In the genomic region with DNA sequence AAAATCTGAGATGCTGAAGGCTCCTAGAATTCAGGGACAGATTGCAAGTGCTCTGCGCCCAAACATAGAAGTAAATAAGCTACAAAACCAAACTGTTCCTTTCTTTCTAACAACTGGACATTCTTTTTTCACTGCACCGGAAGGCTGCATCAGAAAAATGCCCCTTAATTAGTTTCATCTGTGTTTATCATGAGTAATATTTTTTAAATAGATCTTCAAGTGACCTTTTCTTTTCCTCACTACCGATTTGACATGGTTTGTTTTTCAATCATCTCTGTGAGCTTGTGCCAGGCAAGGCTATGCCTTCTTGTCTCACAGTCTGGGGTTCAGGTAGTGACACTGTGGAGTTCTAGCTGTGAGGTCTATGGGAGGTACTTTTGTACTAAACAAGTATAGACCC, we compare ENCODE assay signal across 19 cellular contexts. TPM values are rescaled to one million over a fixed set of nuclear protein-coding genes. Genes with fewer than 3 reads are reported as not detected.
A peak's percentile ranks its signal among the peaks of the same experiment; 100 is the strongest.
DNase-seq lines count a peak whose midpoint lies in the region; ATAC-seq, FAIRE-seq and TF ChIP-seq lines count a peak whose summit lies in the region.
"Had no signal": no experiment of that assay in that cellular context is flagged by ENCODE, and none has a peak within 500 bp of the region (broad histone marks: within the 10 kb centered on the region; RNA-seq: fewer than 3 reads in every experiment).

No MANE protein-coding gene starts in this region.

- H3K4me1 ChIP-seq in K562 (replicated peaks in 1 of 2; ENCODE audit: control insufficient read depth in 2 of 2, insufficient read depth in 2 of 2, low read length in 2 of 2) (no peaks in the 10 kb centered on the region), testis (no peaks in the 10 kb centered on the region)

- H3K27me3 Mint-ChIP-seq in stimulated activated memory B cell treated with anti-CD40 and anti-IgM and Interleukin-4, amounts not matched to agents 10 μg/mL and 1 μg/mL and 100 μg/mL, for 72 hours: no peaks in the 10 kb centered on the region

- no peak overlapping the region for H3K4me2 ChIP-seq in K562 (ENCODE audit: insufficient read depth, low read length)
- H3K4me2 ChIP-seq: GM23338, KMS-11 had no signal

- no TSS peak for BruUV-seq in K562 (replicated peaks; lab: Mats Ljungman, UMichigan)

- ATAC-seq in K562: no peak
- no peak for ATAC-seq in GM21381 (IDR thresholded peaks at IDR 0.05; ENCODE audit: unreplicated experiment)
- ATAC-seq in stimulated activated memory B cell treated with anti-CD40 and anti-IgM and Interleukin-4, amounts not matched to agents 10 μg/mL and 1 μg/mL and 100 μg/mL, for 72 hours: no peak
- ATAC-seq: GM23338, HCT116 had no signal

- no peaks in the 10 kb centered on the region for H3K27me3 ChIP-seq in K562 (ENCODE audit: control insufficient read depth in 2 of 2, insufficient read depth in 2 of 2, low read length in 2 of 2)
- no peaks in the 10 kb centered on the region for H3K27me3 ChIP-seq in testis

- H3K27ac ChIP-seq in K562 (ENCODE audit: extremely low read depth, low read depth, low read length) (no peak overlapping the region), testis (no peak overlapping the region)
- H3K27ac ChIP-seq: 22Rv1, C4-2B, KMS-11 had no signal

- H3K9ac ChIP-seq in K562 (ENCODE audit: insufficient read depth in 1 of 2, low read depth in 2 of 2, low read length in 2 of 2): no peak overlapping the region
- H3K9ac ChIP-seq: KMS-11 had no signal

- H3K4me1 Mint-ChIP-seq in stimulated activated memory B cell treated with anti-CD40 and anti-IgM and Interleukin-4, amounts not matched to agents 10 μg/mL and 1 μg/mL and 100 μg/mL, for 72 hours: no peaks in the 10 kb centered on the region
- H3K4me1 Mint-ChIP-seq: GM23338 had no signal

- H3K36me3 Mint-ChIP-seq in stimulated activated memory B cell treated with anti-CD40 and anti-IgM and Interleukin-4, amounts not matched to agents 10 μg/mL and 1 μg/mL and 100 μg/mL, for 72 hours: no peaks in the 10 kb centered on the region

- FAIRE-seq in K562 (lab: Jason Lieb, UNC): no peak

- H2AFZ ChIP-seq in K562 (ENCODE audit: low read depth, low read length): peak overlapping the region; percentile 87; the same call in 1 of the 2 replicates
- H2AFZ ChIP-seq: GM23338 had no signal

- TF ChIP-seq EP300 in K562 (IDR thresholded peaks at IDR 0.05; ENCODE audit: low read length): no peak

- POLR2A ChIA-PET in K562 (lab: Yijun Ruan, JAX): no interaction called here

- in situ Hi-C loops in K562 (cut with MboI): no loop called here

- TF ChIP-seq RAD21 in K562 (CRISPR knock-in tag; conservative IDR thresholded peaks at IDR 0.05 in 1 of 2, IDR thresholded peaks at IDR 0.05 in 1 of 2): no peak

- no peak overlapping the region for H3K4me3 ChIP-seq in K562
- no peak overlapping the region for H3K4me3 ChIP-seq in testis
- H3K4me3 ChIP-seq: GM23338 had no signal

- no peaks in the 10 kb centered on the region for H3K79me2 ChIP-seq in K562 (ENCODE audit: control insufficient read depth, insufficient read depth, low read length)

- peak; percentile 44 for DNase-seq in AG08395 (ENCODE audit: low spot score)
- DNase-seq in GM03348 (ENCODE audit: low spot score): peak; percentile 26
- no peak for DNase-seq in K562 (ENCODE audit: extremely low read depth in 1 of 4, low spot score in 3 of 4)
- DNase-seq in foreskin melanocyte: peak; percentile 61
- DNase-seq in testis: no peak
- DNase-seq in SIG-M5 treated with dmso at 0.1 percent for 504 hours (lab: John Stamatoyannopoulos, UW; ENCODE audit: unreplicated experiment): no peak
- DNase-seq: DMS153, NCI-H1092, NCI-H2081 treated with DMSO at 0.1 percent for 48 hours, NCI-H510A treated with DMSO at 0.1 percent for 48 hours, NCI-H82 had no signal

- H3K4me3 Mint-ChIP-seq in stimulated activated memory B cell treated with anti-CD40 and anti-IgM and Interleukin-4, amounts not matched to agents 10 μg/mL and 1 μg/mL and 100 μg/mL, for 72 hours: no peak overlapping the region
- H3K4me3 Mint-ChIP-seq: GM23338 had no signal

- CTCF ChIA-PET in K562 (lab: Yijun Ruan, JAX; ENCODE audit: low intra/inter-chr PET ratio): no interaction called here

- TF ChIP-seq CTCF in K562 (IDR thresholded peaks at IDR 0.05 in 2 of 3, conservative IDR thresholded peaks at IDR 0.05 in 1 of 3; ENCODE audit: insufficient read depth in 2 of 3, low read depth in 1 of 3, low read length in 3 of 3): no peak
- no peak for TF ChIP-seq CTCF in testis (IDR thresholded peaks at IDR 0.05)

- peaks cover 2% of the 10 kb centered on the region for H3K9me3 Mint-ChIP-seq in stimulated activated memory B cell treated with anti-CD40 and anti-IgM and Interleukin-4, amounts not matched to agents 10 μg/mL and 1 μg/mL and 100 μg/mL, for 72 hours

- WGBS in K562 (ENCODE audit: insufficient coverage, low coverage, missing lambda C conversion rate): 30% methylated on average over 3 of the region's 3 CpGs
- WGBS in testis, 2 donors: 22 to 41% methylated on average over 3 of the region's 3 CpGs

- H3K27ac Mint-ChIP-seq in stimulated activated memory B cell treated with anti-CD40 and anti-IgM and Interleukin-4, amounts not matched to agents 10 μg/mL and 1 μg/mL and 100 μg/mL, for 72 hours: no peak overlapping the region
- H3K27ac Mint-ChIP-seq: GM23338 had no signal

- TF ChIP-seq POLR2A in K562 (conservative IDR thresholded peaks at IDR 0.05): no peak
- no peak for TF ChIP-seq POLR2A in testis (IDR thresholded peaks at IDR 0.05)

- no peaks in the 10 kb centered on the region for H3K9me3 ChIP-seq in K562 (replicated peaks; ENCODE audit: control insufficient read depth, insufficient read depth, low read depth, low read length)
- H3K9me3 ChIP-seq in testis: no peaks in the 10 kb centered on the region

- no peaks in the 10 kb centered on the region for H4K20me1 ChIP-seq in K562 (replicated peaks; ENCODE audit: control insufficient read depth, insufficient read depth, low read length)

- H3K9me1 ChIP-seq in K562 (ENCODE audit: control insufficient read depth, insufficient read depth, low read length): no peaks in the 10 kb centered on the region

- H3K36me3 ChIP-seq in K562 (ENCODE audit: control insufficient read depth, insufficient read depth, low read length) (no peaks in the 10 kb centered on the region), testis (ENCODE audit: low read depth, missing control alignments) (no peaks in the 10 kb centered on the region)

- intact Hi-C loops in K562 (cut with micrococcal nuclease) (no loop called here), testis (cut with DNase I; ENCODE audit: low total_unique reads) (no loop called here)

TF ChIP-seq in K562, 482 proteins besides CTCF, POLR2A, EP300 and RAD21 (continues in another document):
- TF ChIP-seq, protein P1, sequence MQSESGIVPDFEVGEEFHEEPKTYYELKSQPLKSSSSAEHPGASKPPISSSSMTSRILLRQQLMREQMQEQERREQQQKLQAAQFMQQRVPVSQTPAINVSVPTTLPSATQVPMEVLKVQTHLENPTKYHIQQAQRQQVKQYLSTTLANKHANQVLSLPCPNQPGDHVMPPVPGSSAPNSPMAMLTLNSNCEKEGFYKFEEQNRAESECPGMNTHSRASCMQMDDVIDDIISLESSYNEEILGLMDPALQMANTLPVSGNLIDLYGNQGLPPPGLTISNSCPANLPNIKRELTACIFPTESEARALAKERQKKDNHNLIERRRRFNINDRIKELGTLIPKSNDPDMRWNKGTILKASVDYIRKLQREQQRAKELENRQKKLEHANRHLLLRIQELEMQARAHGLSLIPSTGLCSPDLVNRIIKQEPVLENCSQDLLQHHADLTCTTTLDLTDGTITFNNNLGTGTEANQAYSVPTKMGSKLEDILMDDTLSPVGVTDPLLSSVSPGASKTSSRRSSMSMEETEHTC (IDR thresholded peaks at IDR 0.05): no peak
- TF ChIP-seq STAT5A (IDR thresholded peaks at IDR 0.05; ENCODE audit: borderline replicate concordance, low read length) (no peak), HMG20A (CRISPR knock-in tag; conservative IDR thresholded peaks at IDR 0.05) (no peak), FUS (optimal IDR thresholded peaks at IDR 0.05; ENCODE audit: low read depth, low read length) (no peak)
- TF ChIP-seq, protein P2, sequence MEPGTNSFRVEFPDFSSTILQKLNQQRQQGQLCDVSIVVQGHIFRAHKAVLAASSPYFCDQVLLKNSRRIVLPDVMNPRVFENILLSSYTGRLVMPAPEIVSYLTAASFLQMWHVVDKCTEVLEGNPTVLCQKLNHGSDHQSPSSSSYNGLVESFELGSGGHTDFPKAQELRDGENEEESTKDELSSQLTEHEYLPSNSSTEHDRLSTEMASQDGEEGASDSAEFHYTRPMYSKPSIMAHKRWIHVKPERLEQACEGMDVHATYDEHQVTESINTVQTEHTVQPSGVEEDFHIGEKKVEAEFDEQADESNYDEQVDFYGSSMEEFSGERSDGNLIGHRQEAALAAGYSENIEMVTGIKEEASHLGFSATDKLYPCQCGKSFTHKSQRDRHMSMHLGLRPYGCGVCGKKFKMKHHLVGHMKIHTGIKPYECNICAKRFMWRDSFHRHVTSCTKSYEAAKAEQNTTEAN (CRISPR knock-in tag; IDR thresholded peaks at IDR 0.05): no peak

RNA-seq across cellular contexts. Expression of a gene that starts 22.5 kb away (rescaled TPM):
- total RNA-seq in K562 (2011; cell fraction: chromatin; rRNA removed; ENCODE audit: low replicate concordance): 40.0 and 55.6 TPM in 2 replicates
- total RNA-seq in K562 (2011; cell fraction: nucleolus; rRNA removed): 24.3 and 30.0 TPM in 2 replicates
- total RNA-seq in K562 (2011; cell fraction: nucleoplasm; rRNA removed): 40.3 and 49.6 TPM in 2 replicates
- 10.3 and 11.1 TPM in 2 replicates for total RNA-seq in K562 (2014; rRNA removed)
- 17.7 and 19.1 TPM in 2 replicates for total RNA-seq in K562 (2014; rRNA removed; fragmentation: Illumina TruSeq; extraction: Trizol)
- total RNA-seq in K562 (2015; rRNA removed; fragmentation: Illumina TruSeq; extraction: Trizol): 17.0 and 17.2 TPM in 2 replicates
- total RNA-seq in K562 (2021): 15.8 and 18.0 TPM in 2 replicates
- polyA plus RNA-seq in K562 (2011; rRNA removed): 11.2 and 14.4 TPM in 2 replicates
- 6.2 and 7.6 TPM in 2 replicates for polyA plus RNA-seq in K562 (2011; cell fraction: cytosol; rRNA removed)
- 24.0 and 32.4 TPM in 2 replicates for polyA plus RNA-seq in K562 (2011; cell fraction: nucleus; rRNA removed)
- polyA plus RNA-seq in K562 (2012): 9.4 and 10.8 TPM in 2 replicates
- polyA plus RNA-seq in K562 (2014; fragmentation: Illumina TruSeq; extraction: Trizol): 12.0 and 12.1 TPM in 2 replicates
- polyA plus RNA-seq in K562 (2014; fragmentation: Nextera tagmentation; extraction: Ambion mirVana): 1 to 10 TPM; 4.0 to 4.6 TPM
- polyA plus RNA-seq in K562 (2014; rRNA removed): 8.0 and 9.3 TPM in 2 replicates
- 49.8 and 56.4 TPM in 2 replicates for polyA minus RNA-seq in K562 (2011; rRNA and poly(A)+ RNA removed)
- 12.0 and 18.0 TPM in 2 replicates for polyA minus RNA-seq in K562 (2011; cell fraction: cytosol; rRNA and poly(A)+ RNA removed)
- 43.1 and 59.1 TPM in 2 replicates for polyA minus RNA-seq in K562 (2011; cell fraction: nucleus; rRNA and poly(A)+ RNA removed)
- 1 to 10 TPM; 5.3 to 6.8 TPM for total RNA-seq in testis
- 3.9 TPM for polyA plus RNA-seq in testis (ENCODE audit: insufficient read depth, low read depth, low replicate concordance)
- total RNA-seq: T-helper 1 cell treated with Interleukin-12 subunit alpha and Interleukin-12 subunit beta and Interleukin-4 antibody, amounts not matched to agents 30 ng/mL and 1 ng/mL, for 36 hours had no signal

Comparison
In these comparisons a context has a peak if more than half of its experiments do, and no peak if none do; other contexts are left out.
1. DNase-seq: peak in AG08395 (single experiment), GM03348 (single experiment) and foreskin melanocyte (single experiment); none in K562 (0 of 4), testis (single experiment) and SIG-M5 treated with dmso at 0.1 percent for 504 hours (single experiment).